In genomic region chr1:204791453-204792366, GRCh38 we compare ENCODE assay signal across 8 cellular contexts.
DNase-seq lines count a peak whose midpoint lies in the region; ATAC-seq, FAIRE-seq and TF ChIP-seq lines count a peak whose summit lies in the region.

No MANE protein-coding gene starts in this region.

- no peak overlapping the region for H3K4me3 Mint-ChIP-seq in central memory CD8-positive, alpha-beta T cell

- peak; percentile 30 for FAIRE-seq in HepG2 (lab: Jason Lieb, UNC)

- H3K4me1 Mint-ChIP-seq in central memory CD8-positive, alpha-beta T cell, result no peaks in the 10 kb centered on the region

- BruUV-seq in HepG2 (replicated peaks; lab: Mats Ljungman, UMichigan), result no TSS peak

- no peak overlapping the region for H3K27ac ChIP-seq in HepG2 (ENCODE audit: extremely low read length, insufficient read depth, low read length)

- no peak overlapping the region for H2AFZ ChIP-seq in HepG2 (ENCODE audit: low read length)

- H3K27me3 Mint-ChIP-seq in central memory CD8-positive, alpha-beta T cell, result peaks cover 57% of the 10 kb centered on the region

- H3K9ac ChIP-seq in HepG2 (ENCODE audit: insufficient read depth, low read depth, low read length), result no peak overlapping the region

- TF ChIP-seq EP300 in HepG2 (IDR thresholded peaks at IDR 0.05; ENCODE audit: low read depth in 2 of 2, low read length in 2 of 2) (no peak), HepG2 (CRISPR knock-in tag; IDR thresholded peaks at IDR 0.05; ENCODE audit: borderline replicate concordance) (no peak)

- peak; percentile 76 for ATAC-seq in central memory CD8-positive, alpha-beta T cell (replicated peaks; ENCODE audit: extremely low read depth, poor library complexity, severe bottlenecking)
- ATAC-seq in HepG2, result peak; percentile 90
- ATAC-seq in GM21390 (IDR thresholded peaks at IDR 0.05; ENCODE audit: unreplicated experiment), result no peak

- no peaks in the 10 kb centered on the region for H3K4me1 ChIP-seq in HepG2 (ENCODE audit: insufficient read depth, low read length)

- in situ Hi-C loops in HepG2 (cut with HindIII; ENCODE audit: extremely low pct_ligation_motif_present, low pct_unique_long_range_greater_than_20kb), result no loop called here

- intact Hi-C loops in HepG2 (cut with micrococcal nuclease; ENCODE audit: unreplicated experiment), result no loop called here

- TF ChIP-seq RAD21 in HepG2 (CRISPR knock-in tag; IDR thresholded peaks at IDR 0.05), result 0 out of 2 replicates have a peak, but pooled peaks have one; percentile 8

- H3K36me3 ChIP-seq in HepG2 (replicated peaks in 1 of 2; ENCODE audit: control insufficient read depth in 1 of 2, insufficient read depth in 2 of 2, low read length in 2 of 2), result no peaks in the 10 kb centered on the region

- no peaks in the 10 kb centered on the region for H3K9me3 Mint-ChIP-seq in central memory CD8-positive, alpha-beta T cell

- H4K20me1 ChIP-seq in HepG2 (ENCODE audit: insufficient read depth, low read length), result no peaks in the 10 kb centered on the region

- no peak for TF ChIP-seq POLR2A in HepG2 (IDR thresholded peaks at IDR 0.05; ENCODE audit: insufficient read depth in 1 of 2, low read depth in 2 of 2, low read length in 2 of 2)

- no peaks in the 10 kb centered on the region for H3K79me2 ChIP-seq in HepG2 (ENCODE audit: insufficient read depth, low read length)

- WGBS in HepG2 (ENCODE audit: low lambda C conversion rate), result 29% methylated on average over 13 of the region's 15 CpGs

- H3K36me3 Mint-ChIP-seq in central memory CD8-positive, alpha-beta T cell (ENCODE audit: insufficient read depth), result peaks cover 1% of the 10 kb centered on the region

- TF ChIP-seq CTCF in HepG2 (CRISPR knock-in tag; IDR thresholded peaks at IDR 0.05), result peak; percentile 67

- DNase-seq in NCI-H446 (lab: John Stamatoyannopoulos, UW) (peak; percentile 10 to 64), NCI-H446 treated with DMSO at 0.1 percent for 48 hours (lab: John Stamatoyannopoulos, UW) (no peak), NCI-H2029 treated with DMSO at 0.1 percent for 48 hours (lab: John Stamatoyannopoulos, UW) (peak; percentile 69), HepG2 (ENCODE audit: low spot score) (peak; percentile 24)
- DNase-seq in activated CD4-positive, CD25-positive, alpha-beta regulatory T cell treated with anti-CD3 and anti-CD28 coated beads, Interleukin-2, amount 50 U/mL, for 16 hours (ENCODE audit: low read depth, low spot score), result peak; percentile 55
- DNase-seq in central memory CD8-positive, alpha-beta T cell (ENCODE audit: low spot score in 2 of 2), result peak; percentile 52 to 72
- peak; percentile 78 to 89 for DNase-seq in stimulated activated CD4-positive, alpha-beta T cell treated with anti-CD3 and anti-CD28 coated beads, Interleukin-4, amount 100 ng/mL, for 48 hours (ENCODE audit: low read depth in 2 of 2)

- H3K4me2 ChIP-seq in HepG2 (ENCODE audit: low read depth, low read length), result no peak overlapping the region

- no peaks in the 10 kb centered on the region for H3K9me3 ChIP-seq in HepG2 (ENCODE audit: low read length)

- CTCF ChIA-PET in HepG2 (lab: Yijun Ruan, JAX; ENCODE audit: low intra/inter-chr PET ratio, low total read pairs), result interaction anchor here (1.7 kb wide), 1 partner anchor 15 kb away, joined by 5 read pairs; no protein-coding TSS in a partner anchor

- POLR2A ChIA-PET in HepG2 (lab: Yijun Ruan, JAX), result no interaction called here

- no peak overlapping the region for H3K4me3 ChIP-seq in HepG2 (replicated peaks in 1 of 3; ENCODE audit: insufficient read depth in 1 of 3, low read depth in 2 of 3, low read length in 3 of 3)

- no peaks in the 10 kb centered on the region; a peak in 1 of 5 replicates for H3K27me3 ChIP-seq in HepG2 (ENCODE audit: control insufficient read depth in 1 of 2, insufficient read depth in 2 of 2, low read length in 2 of 2)

- H3K27ac Mint-ChIP-seq in central memory CD8-positive, alpha-beta T cell (ENCODE audit: low read depth), result no peak overlapping the region

TF ChIP-seq in HepG2, 621 proteins besides CTCF, POLR2A, EP300 and RAD21:
- TF ChIP-seq STAG1 (CRISPR knock-in tag; IDR thresholded peaks at IDR 0.05) (0 out of 2 replicates have a peak, but pooled peaks have one; percentile 11), MAF1 (CRISPR knock-in tag; IDR thresholded peaks at IDR 0.05; ENCODE audit: borderline replicate concordance) (no peak), SKI (IDR thresholded peaks at IDR 0.05; ENCODE audit: partially characterized antibody) (no peak), SIX4 (CRISPR knock-in tag; IDR thresholded peaks at IDR 0.05) (no peak), U2AF1 (optimal IDR thresholded peaks at IDR 0.05; ENCODE audit: low read depth, low read length) (no peak), ZNF629 (CRISPR knock-in tag; conservative IDR thresholded peaks at IDR 0.05) (peak; percentile 57), XRCC5 (optimal IDR thresholded peaks at IDR 0.05; ENCODE audit: low read length) (peak; percentile 32), NR2F1 (CRISPR knock-in tag; IDR thresholded peaks at IDR 0.05) (no peak), SP4 (CRISPR knock-in tag; IDR thresholded peaks at IDR 0.05) (no peak)
TF ChIP-seq in HepG2: peak in this region for 3.
